In genomic region chr15:72801590-72802345, GRCh38 we compare ENCODE assay signal across 25 cellular contexts.
"Had no signal": no experiment of that assay in that cellular context is flagged by ENCODE, and none has a peak within 500 bp of the region (broad histone marks: within the 10 kb centered on the region; RNA-seq: fewer than 3 reads in every experiment).

No MANE protein-coding gene starts in this region.

- FAIRE-seq: RCC 7860, TTC549 had no signal

- H3K36me3 Mint-ChIP-seq: activated naive CD4-positive, alpha-beta T cell treated with anti-CD3 and anti-CD28 coated beads, Interleukin-2, amount 10 ng/mL, durations not matched to agents 7 days and 5 days; activated naive CD8-positive, alpha-beta T cell treated with anti-CD3 and anti-CD28 coated beads for 36 hours had no signal

- ATAC-seq: activated T-cell treated with anti-CD3 and anti-CD28 coated beads, Interleukin-2, amount 50 U/mL, for 72 hours had no signal

- H3K9me3 Mint-ChIP-seq: activated B cell treated with CpG ODN at 0.5 μM for 24 hours; activated CD4-positive, alpha-beta memory T cell treated with anti-CD3 and anti-CD28 coated beads, Interleukin-2, amount 10 ng/mL, durations not matched to agents 7 days and 5 days; activated CD4-positive, alpha-beta T cell treated with anti-CD3 and anti-CD28 coated beads, Interleukin-2, amount 10 ng/mL, durations not matched to agents 7 days and 5 days; activated naive CD4-positive, alpha-beta T cell treated with anti-CD3 and anti-CD28 coated beads, Interleukin-2, amount 10 ng/mL, durations not matched to agents 7 days and 5 days; activated naive CD8-positive, alpha-beta T cell treated with anti-CD3 and anti-CD28 coated beads for 36 hours; activated T-cell treated with anti-CD3 and anti-CD28 coated beads, Interleukin-2, amount 50 U/mL, for 72 hours; activated T-helper 2 cell treated with anti-CD3 and anti-CD28 coated beads, Interferon-gamma antibody, Interleukin-2, Interleukin-4, amounts not matched to agents 10 μg/mL and 5 μg/mL and 100 μg/mL, durations not matched to agents 14 hours and 24 hours and 36 hours; T-helper 1 cell treated with Interleukin-12 subunit alpha and Interleukin-12 subunit beta and Interleukin-4 antibody, amounts not matched to agents 30 μg/mL and 1 μg/mL, for 36 hours had no signal

- H3K27ac Mint-ChIP-seq: activated B cell treated with CpG ODN at 0.5 μM for 24 hours; activated CD4-positive, alpha-beta memory T cell treated with anti-CD3 and anti-CD28 coated beads, Interleukin-2, amount 10 ng/mL, durations not matched to agents 7 days and 5 days; activated CD4-positive, alpha-beta T cell treated with anti-CD3 and anti-CD28 coated beads, Interleukin-2, amount 10 ng/mL, durations not matched to agents 7 days and 5 days; activated naive CD4-positive, alpha-beta T cell treated with anti-CD3 and anti-CD28 coated beads, Interleukin-2, amount 10 ng/mL, durations not matched to agents 7 days and 5 days; activated naive CD8-positive, alpha-beta T cell treated with anti-CD3 and anti-CD28 coated beads for 36 hours; activated T-cell treated with anti-CD3 and anti-CD28 coated beads, Interleukin-2, amount 50 U/mL, for 72 hours; activated T-helper 2 cell treated with anti-CD3 and anti-CD28 coated beads, Interferon-gamma antibody, Interleukin-2, Interleukin-4, amounts not matched to agents 10 μg/mL and 5 μg/mL and 100 μg/mL, durations not matched to agents 14 hours and 24 hours and 36 hours; T-helper 1 cell treated with Interleukin-12 subunit alpha and Interleukin-12 subunit beta and Interleukin-4 antibody, amounts not matched to agents 30 μg/mL and 1 μg/mL, for 36 hours had no signal

- H3K27me3 ChIP-seq: breast epithelium had no signal

- H3K4me3 ChIP-seq: breast epithelium had no signal

- DNase-seq: activated B cell treated with CpG ODN at 0.5 μM for 24 hours; activated CD4-positive, alpha-beta memory T cell treated with anti-CD3 and anti-CD28 coated beads, Interleukin-2, amount 10 ng/mL, durations not matched to agents 7 days and 5 days; activated CD4-positive, alpha-beta T cell treated with anti-CD3 and anti-CD28 coated beads for 1 hour; activated CD4-positive, alpha-beta T cell treated with anti-CD3 and anti-CD28 coated beads, Interleukin-2, amount 10 ng/mL, durations not matched to agents 7 days and 5 days; activated gamma-delta T cell treated with Interleukin-2 at 50 U/mL for 16 hours; activated naive CD4-positive, alpha-beta T cell treated with anti-CD3 and anti-CD28 coated beads, Interleukin-2, amount 10 ng/mL, durations not matched to agents 7 days and 5 days; activated naive CD8-positive, alpha-beta T cell treated with anti-CD3 and anti-CD28 coated beads for 36 hours; activated T-cell treated with anti-CD3 and anti-CD28 coated beads, Interleukin-2, amount 50 U/mL, for 72 hours; anterior cingulate cortex; caudate nucleus; Karpas-422; MM.1S; NCI-H1105 treated with DMSO at 0.1 percent for 48 hours; NCI-H1436 treated with DMSO at 0.1 percent for 48 hours; NCI-H187; NCI-H2081; NCI-H446; NCI-H524; SHP77 treated with DMSO at 0.1 percent for 48 hours; T-helper 9 cell had no signal

- H3K27ac ChIP-seq: breast epithelium had no signal

- H3K4me3 Mint-ChIP-seq: activated B cell treated with CpG ODN at 0.5 μM for 24 hours; activated CD4-positive, alpha-beta memory T cell treated with anti-CD3 and anti-CD28 coated beads, Interleukin-2, amount 10 ng/mL, durations not matched to agents 7 days and 5 days; activated CD4-positive, alpha-beta T cell treated with anti-CD3 and anti-CD28 coated beads, Interleukin-2, amount 10 ng/mL, durations not matched to agents 7 days and 5 days; activated naive CD4-positive, alpha-beta T cell treated with anti-CD3 and anti-CD28 coated beads, Interleukin-2, amount 10 ng/mL, durations not matched to agents 7 days and 5 days; activated naive CD8-positive, alpha-beta T cell treated with anti-CD3 and anti-CD28 coated beads for 36 hours; activated T-cell treated with anti-CD3 and anti-CD28 coated beads, Interleukin-2, amount 50 U/mL, for 72 hours; T-helper 1 cell treated with Interleukin-12 subunit alpha and Interleukin-12 subunit beta and Interleukin-4 antibody, amounts not matched to agents 30 μg/mL and 1 μg/mL, for 36 hours had no signal

- H3K4me1 ChIP-seq: breast epithelium had no signal

- H3K9me3 ChIP-seq: breast epithelium had no signal

- H3K36me3 ChIP-seq: breast epithelium had no signal
